Comparison of ENCODE assay signal across 14 cellular contexts in genomic region chr19:12749938-12750521, GRCh38. TPM values are rescaled to one million over a fixed set of nuclear protein-coding genes. Genes with fewer than 3 reads are reported as not detected.
DNase-seq lines count a peak whose midpoint lies in the region; ATAC-seq, FAIRE-seq and TF ChIP-seq lines count a peak whose summit lies in the region.
"Had no signal": no experiment of that assay in that cellular context is flagged by ENCODE, and none has a peak within 500 bp of the region (broad histone marks: within the 10 kb centered on the region; RNA-seq: fewer than 3 reads in every experiment).

No MANE protein-coding gene starts in this region.

- H3K27ac Mint-ChIP-seq in IgD-negative memory B cell, result peak overlapping the region; percentile 85 to 95 (median 94)
- no peak overlapping the region for H3K27ac Mint-ChIP-seq in WTC11
- H3K27ac Mint-ChIP-seq in activated naive CD8-positive, alpha-beta T cell treated with anti-CD3 and anti-CD28 coated beads for 36 hours, result no peak overlapping the region
- H3K27ac Mint-ChIP-seq: activated naive CD8-positive, alpha-beta T cell had no signal

- no peaks in the 10 kb centered on the region for H4K20me1 ChIP-seq in HepG2 (ENCODE audit: insufficient read depth, low read length)

- in situ Hi-C loops in HepG2 (cut with HindIII; ENCODE audit: extremely low pct_ligation_motif_present, low pct_unique_long_range_greater_than_20kb), result no loop called here
- in situ Hi-C loops in GM13976 (cut with MboI; ENCODE audit: low sequenced_read_pairs, unreplicated experiment), result no loop called here

- POLR2A ChIA-PET in WTC11 (lab: Charles Lee), result interaction anchor here (1.4 kb wide), 1 partner anchor 28 kb away, joined by 5 read pairs; no protein-coding TSS in a partner anchor
- POLR2A ChIA-PET in HepG2 (lab: Yijun Ruan, JAX), result no interaction called here

- DNase-seq in DMS 273 treated with DMSO at 0.1 percent for 48 hours (lab: John Stamatoyannopoulos, UW), result peak; percentile 40
- DNase-seq in WTC11 (ENCODE audit: low spot score), result no peak
- no peak for DNase-seq in HepG2 (ENCODE audit: low spot score)
- no peak for DNase-seq in RCC 7860 (ENCODE audit: low spot score)
- no peak for DNase-seq in GM13976 (ENCODE audit: low spot score)
- no peak for DNase-seq in activated naive CD8-positive, alpha-beta T cell treated with anti-CD3 and anti-CD28 coated beads for 36 hours
- DNase-seq: activated CD4-positive, alpha-beta T cell treated with anti-CD3 and anti-CD28 coated beads for 1 hour; left ventricle myocardium superior; OCI-M1; right cardiac atrium had no signal

- CTCF ChIA-PET in WTC11 (lab: Charles Lee) (interaction anchor here (0.7 to 1.0 kb wide), 5 partner anchors 10 to 78 kb away, joined by 3 to 9 read pairs (median 3); partner anchors contain the start of gene DHPS), HepG2 (lab: Yijun Ruan, JAX; ENCODE audit: low intra/inter-chr PET ratio, low total read pairs) (no interaction called here)

- peaks cover 8% of the 10 kb centered on the region for H3K9me3 ChIP-seq in HepG2 (ENCODE audit: low read length)

- H3K9ac ChIP-seq in HepG2 (ENCODE audit: insufficient read depth, low read depth, low read length), result no peak overlapping the region

- no TSS peak for BruUV-seq in HepG2 (replicated peaks; lab: Mats Ljungman, UMichigan)

- peaks cover 20% of the 10 kb centered on the region for H3K4me1 ChIP-seq in HepG2 (ENCODE audit: insufficient read depth, low read length)

- H3K27me3 ChIP-seq in HepG2 (ENCODE audit: control insufficient read depth in 1 of 2, insufficient read depth in 2 of 2, low read length in 2 of 2), result peaks cover 2 to 34% of the 10 kb centered on the region in 2 experiments

- intact Hi-C loops in HepG2 (cut with micrococcal nuclease; ENCODE audit: unreplicated experiment), result no loop called here

- no peak overlapping the region for H3K27ac ChIP-seq in HepG2 (ENCODE audit: extremely low read length, insufficient read depth, low read length)
- H3K27ac ChIP-seq: esophagus muscularis mucosa had no signal

- no peak overlapping the region for H2AFZ ChIP-seq in HepG2 (ENCODE audit: low read length)

- 57% methylated on average over 9 of the region's 24 CpGs for WGBS in HepG2 (ENCODE audit: low lambda C conversion rate)

- no peak overlapping the region for H3K4me3 ChIP-seq in HepG2 (replicated peaks in 1 of 3; ENCODE audit: insufficient read depth in 1 of 3, low read depth in 2 of 3, low read length in 3 of 3)
- H3K4me3 ChIP-seq: esophagus muscularis mucosa had no signal

- TF ChIP-seq EP300 in HepG2 (IDR thresholded peaks at IDR 0.05; ENCODE audit: low read depth in 2 of 2, low read length in 2 of 2) (no peak), HepG2 (CRISPR knock-in tag; IDR thresholded peaks at IDR 0.05; ENCODE audit: borderline replicate concordance) (no peak)

- no peaks in the 10 kb centered on the region for H3K79me2 ChIP-seq in HepG2 (ENCODE audit: insufficient read depth, low read length)

- TF ChIP-seq POLR2A in HepG2 (IDR thresholded peaks at IDR 0.05; ENCODE audit: insufficient read depth in 1 of 2, low read depth in 2 of 2, low read length in 2 of 2), result no peak

- H3K4me1 Mint-ChIP-seq in IgD-negative memory B cell, result peaks cover 5 to 12% (median 5%) of the 10 kb centered on the region in 3 donors
- peaks cover 13% of the 10 kb centered on the region for H3K4me1 Mint-ChIP-seq in WTC11
- no peaks in the 10 kb centered on the region for H3K4me1 Mint-ChIP-seq in activated naive CD8-positive, alpha-beta T cell treated with anti-CD3 and anti-CD28 coated beads for 36 hours

- H3K27me3 Mint-ChIP-seq in IgD-negative memory B cell, result peaks cover 7% of the 10 kb centered on the region
- H3K27me3 Mint-ChIP-seq in WTC11 (ENCODE audit: low read depth), result peaks cover 39% of the 10 kb centered on the region
- H3K27me3 Mint-ChIP-seq in activated naive CD8-positive, alpha-beta T cell treated with anti-CD3 and anti-CD28 coated beads for 36 hours, result peaks cover 35% of the 10 kb centered on the region

- H3K9me3 Mint-ChIP-seq in IgD-negative memory B cell, result peaks cover 0 to 5% (median 0%) of the 10 kb centered on the region in 3 donors
- H3K9me3 Mint-ChIP-seq in WTC11, result no peaks in the 10 kb centered on the region
- peaks cover 6% of the 10 kb centered on the region for H3K9me3 Mint-ChIP-seq in activated naive CD8-positive, alpha-beta T cell treated with anti-CD3 and anti-CD28 coated beads for 36 hours

- peak overlapping the region; percentile 14; the same call in 1 of the 2 replicates for H3K4me2 ChIP-seq in HepG2 (ENCODE audit: low read depth, low read length)

- FAIRE-seq in HepG2 (lab: Jason Lieb, UNC) (no peak), RCC 7860 (lab: Jason Lieb, UNC) (no peak)

- H3K36me3 ChIP-seq in HepG2 (replicated peaks in 1 of 2; ENCODE audit: control insufficient read depth in 1 of 2, insufficient read depth in 2 of 2, low read length in 2 of 2), result peaks cover 13 to 28% of the 10 kb centered on the region in 2 experiments

- H3K36me3 Mint-ChIP-seq in IgD-negative memory B cell (peaks cover 7% of the 10 kb centered on the region), WTC11 (peaks cover 16% of the 10 kb centered on the region)
- peaks cover 25% of the 10 kb centered on the region for H3K36me3 Mint-ChIP-seq in activated naive CD8-positive, alpha-beta T cell treated with anti-CD3 and anti-CD28 coated beads for 36 hours

- TF ChIP-seq RAD21 in HepG2 (CRISPR knock-in tag; IDR thresholded peaks at IDR 0.05), result no peak

- H3K4me3 Mint-ChIP-seq in IgD-negative memory B cell, result peak overlapping the region in 3 of 4 donors; percentile 23 to 94 (median 54)
- H3K4me3 Mint-ChIP-seq in WTC11, result no peak overlapping the region
- no peak overlapping the region for H3K4me3 Mint-ChIP-seq in activated naive CD8-positive, alpha-beta T cell treated with anti-CD3 and anti-CD28 coated beads for 36 hours
- H3K4me3 Mint-ChIP-seq: activated naive CD8-positive, alpha-beta T cell had no signal

- TF ChIP-seq CTCF in WTC11 (IDR thresholded peaks at IDR 0.05), result no peak
- TF ChIP-seq CTCF in HepG2 (CRISPR knock-in tag; IDR thresholded peaks at IDR 0.05), result no peak
- no peak for TF ChIP-seq CTCF in GM13976 (IDR thresholded peaks at IDR 0.05; ENCODE audit: borderline replicate concordance, control extremely low read depth, extremely low read depth, insufficient read depth, missing control alignments)

- no peak for ATAC-seq in WTC11
- peak; percentile 25 for ATAC-seq in HepG2
- ATAC-seq in HG03442 (IDR thresholded peaks at IDR 0.05; ENCODE audit: unreplicated experiment), result no peak
- ATAC-seq: left ventricle myocardium superior, right cardiac atrium had no signal

RNA-seq across cellular contexts. Expression of gene BEST2, which starts 1.6 kb away (rescaled TPM):
- polyA plus RNA-seq in IgD-negative memory B cell (not detected), HepG2 (2011; rRNA removed) (not detected in 2 replicates)
- total RNA-seq in WTC11 (2021) (3.3 to 4.7 TPM (median 4.1 TPM) in 3 replicates), HepG2 (2016; rRNA removed; fragmentation: Illumina TruSeq; extraction: Trizol) (not detected in 2 replicates)
- total RNA-seq in HepG2 (2016; cell fraction: cytosol; rRNA removed; fragmentation: Illumina TruSeq; extraction: Trizol; ENCODE audit: low read depth), result 0.10 TPM in 1 of 2 replicates, not detected in the other
- not detected in 2 replicates for total RNA-seq in HepG2 (2016; cell fraction: insoluble cytoplasmic fraction; rRNA removed; fragmentation: Illumina TruSeq; extraction: Trizol)
- not detected in 2 replicates for total RNA-seq in HepG2 (2016; cell fraction: membrane; rRNA removed; fragmentation: Illumina TruSeq; extraction: Trizol)
- total RNA-seq in HepG2 (2016; cell fraction: nucleus; rRNA removed; fragmentation: Illumina TruSeq; extraction: Trizol), result not detected in 2 replicates
- not detected in 2 replicates for polyA plus RNA-seq in HepG2 (2011; cell fraction: cytosol; rRNA removed)
- polyA plus RNA-seq in HepG2 (2011; cell fraction: nucleus; rRNA removed), result 0.08 TPM in 1 of 2 replicates, not detected in the other
- polyA plus RNA-seq in HepG2 (2012), result not detected in 2 replicates
- not detected in 2 replicates for polyA plus RNA-seq in HepG2 (2016; cell fraction: cytosol; fragmentation: Illumina TruSeq; extraction: Trizol; ENCODE audit: low read depth)
- not detected in 2 replicates for polyA plus RNA-seq in HepG2 (2016; cell fraction: insoluble cytoplasmic fraction; fragmentation: Illumina TruSeq; extraction: Trizol; ENCODE audit: low read depth)
- not detected in 2 replicates for polyA plus RNA-seq in HepG2 (2016; cell fraction: membrane; fragmentation: Illumina TruSeq; extraction: Trizol; ENCODE audit: low read depth)
- polyA plus RNA-seq in HepG2 (2016; cell fraction: nucleus; fragmentation: Illumina TruSeq; extraction: Trizol; ENCODE audit: insufficient read depth, low read depth), result not detected in 2 replicates
- polyA minus RNA-seq in HepG2 (2011; rRNA and poly(A)+ RNA removed; ENCODE audit: low replicate concordance), result not detected in 2 replicates
- not detected in 2 replicates for polyA minus RNA-seq in HepG2 (2011; cell fraction: cytosol; rRNA and poly(A)+ RNA removed)
- not detected in 2 replicates for polyA minus RNA-seq in HepG2 (2011; cell fraction: nucleus; rRNA and poly(A)+ RNA removed)
- total RNA-seq in activated naive CD8-positive, alpha-beta T cell treated with anti-CD3 and anti-CD28 coated beads for 36 hours, result not detected
- total RNA-seq: esophagus muscularis mucosa, left ventricle myocardium superior, right cardiac atrium had no signal
- polyA plus RNA-seq: right cardiac atrium had no signal

RNA-seq across cellular contexts. Expression of gene GET3, which starts 12.7 kb away (rescaled TPM):
- polyA plus RNA-seq in IgD-negative memory B cell (64.2 TPM), HepG2 (2011; rRNA removed) (59.4 and 67.5 TPM in 2 replicates)
- total RNA-seq in WTC11 (2021) (104 to 110 TPM (median 104 TPM) in 3 replicates), HepG2 (2016; rRNA removed; fragmentation: Illumina TruSeq; extraction: Trizol) (51.5 and 57.7 TPM in 2 replicates)
- 38.1 and 40.8 TPM in 2 replicates for total RNA-seq in HepG2 (2016; cell fraction: cytosol; rRNA removed; fragmentation: Illumina TruSeq; extraction: Trizol; ENCODE audit: low read depth)
- 47.8 and 67.8 TPM in 2 replicates for total RNA-seq in HepG2 (2016; cell fraction: insoluble cytoplasmic fraction; rRNA removed; fragmentation: Illumina TruSeq; extraction: Trizol)
- total RNA-seq in HepG2 (2016; cell fraction: membrane; rRNA removed; fragmentation: Illumina TruSeq; extraction: Trizol), result 42.5 and 45.5 TPM in 2 replicates
- total RNA-seq in HepG2 (2016; cell fraction: nucleus; rRNA removed; fragmentation: Illumina TruSeq; extraction: Trizol), result 20.5 and 30.0 TPM in 2 replicates
- 53.8 and 70.0 TPM in 2 replicates for polyA plus RNA-seq in HepG2 (2011; cell fraction: cytosol; rRNA removed)
- 42.4 and 59.2 TPM in 2 replicates for polyA plus RNA-seq in HepG2 (2011; cell fraction: nucleus; rRNA removed)
- polyA plus RNA-seq in HepG2 (2012), result 26.3 and 37.0 TPM in 2 replicates
- 38.9 and 39.2 TPM in 2 replicates for polyA plus RNA-seq in HepG2 (2016; cell fraction: cytosol; fragmentation: Illumina TruSeq; extraction: Trizol; ENCODE audit: low read depth)
- 52.9 and 54.2 TPM in 2 replicates for polyA plus RNA-seq in HepG2 (2016; cell fraction: insoluble cytoplasmic fraction; fragmentation: Illumina TruSeq; extraction: Trizol; ENCODE audit: low read depth)
- polyA plus RNA-seq in HepG2 (2016; cell fraction: membrane; fragmentation: Illumina TruSeq; extraction: Trizol; ENCODE audit: low read depth), result 39.6 and 39.8 TPM in 2 replicates
- 50.5 and 50.9 TPM in 2 replicates for polyA plus RNA-seq in HepG2 (2016; cell fraction: nucleus; fragmentation: Illumina TruSeq; extraction: Trizol; ENCODE audit: insufficient read depth, low read depth)
- polyA minus RNA-seq in HepG2 (2011; rRNA and poly(A)+ RNA removed; ENCODE audit: low replicate concordance), result 45.5 and 170 TPM in 2 replicates
- polyA minus RNA-seq in HepG2 (2011; cell fraction: cytosol; rRNA and poly(A)+ RNA removed), result 15.5 and 16.4 TPM in 2 replicates
- polyA minus RNA-seq in HepG2 (2011; cell fraction: nucleus; rRNA and poly(A)+ RNA removed), result 11.2 and 13.4 TPM in 2 replicates
- 10 to 100 TPM; 78.3 to 80.2 TPM for total RNA-seq in activated naive CD8-positive, alpha-beta T cell treated with anti-CD3 and anti-CD28 coated beads for 36 hours

RNA-seq across cellular contexts. Expression of gene TRIR, which starts 15.5 kb away (rescaled TPM):
- polyA plus RNA-seq in IgD-negative memory B cell (299 TPM), HepG2 (2011; rRNA removed) (160 and 166 TPM in 2 replicates)
- total RNA-seq in WTC11 (2021) (165 to 172 TPM (median 167 TPM) in 3 replicates), HepG2 (2016; rRNA removed; fragmentation: Illumina TruSeq; extraction: Trizol) (159 and 179 TPM in 2 replicates)
- total RNA-seq in HepG2 (2016; cell fraction: cytosol; rRNA removed; fragmentation: Illumina TruSeq; extraction: Trizol; ENCODE audit: low read depth), result 156 and 157 TPM in 2 replicates
- 154 and 178 TPM in 2 replicates for total RNA-seq in HepG2 (2016; cell fraction: insoluble cytoplasmic fraction; rRNA removed; fragmentation: Illumina TruSeq; extraction: Trizol)
- 185 and 199 TPM in 2 replicates for total RNA-seq in HepG2 (2016; cell fraction: membrane; rRNA removed; fragmentation: Illumina TruSeq; extraction: Trizol)
- 62.7 and 73.8 TPM in 2 replicates for total RNA-seq in HepG2 (2016; cell fraction: nucleus; rRNA removed; fragmentation: Illumina TruSeq; extraction: Trizol)
- polyA plus RNA-seq in HepG2 (2011; cell fraction: cytosol; rRNA removed), result 192 and 223 TPM in 2 replicates
- polyA plus RNA-seq in HepG2 (2011; cell fraction: nucleus; rRNA removed), result 109 and 112 TPM in 2 replicates
- 136 and 148 TPM in 2 replicates for polyA plus RNA-seq in HepG2 (2012)
- 176 and 190 TPM in 2 replicates for polyA plus RNA-seq in HepG2 (2016; cell fraction: cytosol; fragmentation: Illumina TruSeq; extraction: Trizol; ENCODE audit: low read depth)
- polyA plus RNA-seq in HepG2 (2016; cell fraction: insoluble cytoplasmic fraction; fragmentation: Illumina TruSeq; extraction: Trizol; ENCODE audit: low read depth), result 222 and 228 TPM in 2 replicates
- polyA plus RNA-seq in HepG2 (2016; cell fraction: membrane; fragmentation: Illumina TruSeq; extraction: Trizol; ENCODE audit: low read depth), result 221 and 223 TPM in 2 replicates
- 208 and 213 TPM in 2 replicates for polyA plus RNA-seq in HepG2 (2016; cell fraction: nucleus; fragmentation: Illumina TruSeq; extraction: Trizol; ENCODE audit: insufficient read depth, low read depth)
- 41.5 and 65.9 TPM in 2 replicates for polyA minus RNA-seq in HepG2 (2011; rRNA and poly(A)+ RNA removed; ENCODE audit: low replicate concordance)
- polyA minus RNA-seq in HepG2 (2011; cell fraction: cytosol; rRNA and poly(A)+ RNA removed), result 36.6 and 38.7 TPM in 2 replicates
- 22.7 and 23.7 TPM in 2 replicates for polyA minus RNA-seq in HepG2 (2011; cell fraction: nucleus; rRNA and poly(A)+ RNA removed)
- 100 to 1,000 TPM; 223 to 230 TPM for total RNA-seq in activated naive CD8-positive, alpha-beta T cell treated with anti-CD3 and anti-CD28 coated beads for 36 hours

RNA-seq across cellular contexts. Expression of gene HOOK2, which starts 25.3 kb away (rescaled TPM):
- 6.6 TPM for polyA plus RNA-seq in IgD-negative memory B cell
- 70.0 to 83.3 TPM (median 81.4 TPM) in 3 replicates for total RNA-seq in WTC11 (2021)
- total RNA-seq in HepG2 (2016; rRNA removed; fragmentation: Illumina TruSeq; extraction: Trizol), result 7.3 and 12.9 TPM in 2 replicates
- total RNA-seq in HepG2 (2016; cell fraction: cytosol; rRNA removed; fragmentation: Illumina TruSeq; extraction: Trizol; ENCODE audit: low read depth), result 3.3 and 3.6 TPM in 2 replicates
- 6.4 and 13.9 TPM in 2 replicates for total RNA-seq in HepG2 (2016; cell fraction: insoluble cytoplasmic fraction; rRNA removed; fragmentation: Illumina TruSeq; extraction: Trizol)
- 2.8 and 3.5 TPM in 2 replicates for total RNA-seq in HepG2 (2016; cell fraction: membrane; rRNA removed; fragmentation: Illumina TruSeq; extraction: Trizol)
- 11.6 and 14.2 TPM in 2 replicates for total RNA-seq in HepG2 (2016; cell fraction: nucleus; rRNA removed; fragmentation: Illumina TruSeq; extraction: Trizol)
- polyA plus RNA-seq in HepG2 (2011; rRNA removed), result 9.2 and 11.1 TPM in 2 replicates
- polyA plus RNA-seq in HepG2 (2011; cell fraction: cytosol; rRNA removed), result 4.3 and 4.7 TPM in 2 replicates
- 77.7 and 77.9 TPM in 2 replicates for polyA plus RNA-seq in HepG2 (2011; cell fraction: nucleus; rRNA removed)
- 15.8 and 16.0 TPM in 2 replicates for polyA plus RNA-seq in HepG2 (2012)
- polyA plus RNA-seq in HepG2 (2016; cell fraction: cytosol; fragmentation: Illumina TruSeq; extraction: Trizol; ENCODE audit: low read depth), result 0.83 and 0.93 TPM in 2 replicates
- 5.4 and 6.8 TPM in 2 replicates for polyA plus RNA-seq in HepG2 (2016; cell fraction: insoluble cytoplasmic fraction; fragmentation: Illumina TruSeq; extraction: Trizol; ENCODE audit: low read depth)
- polyA plus RNA-seq in HepG2 (2016; cell fraction: membrane; fragmentation: Illumina TruSeq; extraction: Trizol; ENCODE audit: low read depth), result 1.6 and 1.7 TPM in 2 replicates
- polyA plus RNA-seq in HepG2 (2016; cell fraction: nucleus; fragmentation: Illumina TruSeq; extraction: Trizol; ENCODE audit: insufficient read depth, low read depth), result 55.0 and 69.3 TPM in 2 replicates
- 6.5 and 15.0 TPM in 2 replicates for polyA minus RNA-seq in HepG2 (2011; rRNA and poly(A)+ RNA removed; ENCODE audit: low replicate concordance)
- polyA minus RNA-seq in HepG2 (2011; cell fraction: cytosol; rRNA and poly(A)+ RNA removed), result 3.4 and 5.3 TPM in 2 replicates
- 13.1 and 15.0 TPM in 2 replicates for polyA minus RNA-seq in HepG2 (2011; cell fraction: nucleus; rRNA and poly(A)+ RNA removed)
- total RNA-seq in activated naive CD8-positive, alpha-beta T cell treated with anti-CD3 and anti-CD28 coated beads for 36 hours, result 10 to 100 TPM; 13.0 to 13.8 TPM

RNA-seq across cellular contexts. Expression of gene TNPO2, which starts 26.3 kb away (rescaled TPM):
- polyA plus RNA-seq in IgD-negative memory B cell (4.2 TPM), HepG2 (2011; rRNA removed) (61.0 and 76.1 TPM in 2 replicates)
- total RNA-seq in WTC11 (2021) (90.9 to 105 TPM (median 94.4 TPM) in 3 replicates), HepG2 (2016; rRNA removed; fragmentation: Illumina TruSeq; extraction: Trizol) (31.7 and 33.6 TPM in 2 replicates)
- 8.0 and 12.5 TPM in 2 replicates for total RNA-seq in HepG2 (2016; cell fraction: cytosol; rRNA removed; fragmentation: Illumina TruSeq; extraction: Trizol; ENCODE audit: low read depth)
- total RNA-seq in HepG2 (2016; cell fraction: insoluble cytoplasmic fraction; rRNA removed; fragmentation: Illumina TruSeq; extraction: Trizol), result 25.3 and 38.9 TPM in 2 replicates
- total RNA-seq in HepG2 (2016; cell fraction: membrane; rRNA removed; fragmentation: Illumina TruSeq; extraction: Trizol), result 11.9 and 12.3 TPM in 2 replicates
- 61.9 and 64.9 TPM in 2 replicates for total RNA-seq in HepG2 (2016; cell fraction: nucleus; rRNA removed; fragmentation: Illumina TruSeq; extraction: Trizol)
- polyA plus RNA-seq in HepG2 (2011; cell fraction: cytosol; rRNA removed), result 38.5 and 42.9 TPM in 2 replicates
- polyA plus RNA-seq in HepG2 (2011; cell fraction: nucleus; rRNA removed), result 224 and 272 TPM in 2 replicates
- 28.4 and 35.1 TPM in 2 replicates for polyA plus RNA-seq in HepG2 (2012)
- 2.2 and 2.4 TPM in 2 replicates for polyA plus RNA-seq in HepG2 (2016; cell fraction: cytosol; fragmentation: Illumina TruSeq; extraction: Trizol; ENCODE audit: low read depth)
- polyA plus RNA-seq in HepG2 (2016; cell fraction: insoluble cytoplasmic fraction; fragmentation: Illumina TruSeq; extraction: Trizol; ENCODE audit: low read depth), result 21.0 and 28.3 TPM in 2 replicates
- 6.6 and 7.3 TPM in 2 replicates for polyA plus RNA-seq in HepG2 (2016; cell fraction: membrane; fragmentation: Illumina TruSeq; extraction: Trizol; ENCODE audit: low read depth)
- polyA plus RNA-seq in HepG2 (2016; cell fraction: nucleus; fragmentation: Illumina TruSeq; extraction: Trizol; ENCODE audit: insufficient read depth, low read depth), result 143 and 147 TPM in 2 replicates
- 198 and 267 TPM in 2 replicates for polyA minus RNA-seq in HepG2 (2011; rRNA and poly(A)+ RNA removed; ENCODE audit: low replicate concordance)
- 42.5 and 44.2 TPM in 2 replicates for polyA minus RNA-seq in HepG2 (2011; cell fraction: cytosol; rRNA and poly(A)+ RNA removed)
- 77.4 and 98.6 TPM in 2 replicates for polyA minus RNA-seq in HepG2 (2011; cell fraction: nucleus; rRNA and poly(A)+ RNA removed)
- 100 to 1,000 TPM; 125 to 134 TPM for total RNA-seq in activated naive CD8-positive, alpha-beta T cell treated with anti-CD3 and anti-CD28 coated beads for 36 hours

Comparison
In these comparisons a context has a peak if more than half of its experiments do, and no peak if none do; other contexts are left out.
1. H3K27ac Mint-ChIP-seq: peak in IgD-negative memory B cell (3 of 3); none in WTC11 (single experiment) and activated naive CD8-positive, alpha-beta T cell treated with anti-CD3 and anti-CD28 coated beads for 36 hours (single experiment).
2. H3K4me3 Mint-ChIP-seq: peak in IgD-negative memory B cell (3 of 4); none in WTC11 (single experiment) and activated naive CD8-positive, alpha-beta T cell treated with anti-CD3 and anti-CD28 coated beads for 36 hours (single experiment).